ENCODE assay signal across 10 cellular contexts in the genomic region with DNA sequence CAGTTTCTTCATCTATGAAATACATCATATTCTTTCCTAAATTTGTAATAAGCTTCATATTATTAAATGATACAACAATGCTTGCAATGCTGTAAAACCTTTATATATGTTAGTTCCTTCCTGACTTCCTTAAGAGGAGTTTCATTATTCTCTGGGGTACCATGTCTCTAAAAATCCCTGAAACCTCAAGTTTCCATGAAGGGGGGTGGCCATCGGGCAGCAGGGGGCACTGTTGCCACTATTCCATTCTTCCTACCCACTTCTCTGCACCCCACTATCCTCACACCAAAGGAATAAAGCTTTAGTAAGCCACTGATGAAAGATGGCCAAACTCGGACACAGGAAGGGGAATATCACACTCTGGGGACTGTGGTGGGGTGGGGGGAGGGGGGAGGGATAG. TPM values are rescaled to one million over a fixed set of nuclear protein-coding genes. Genes with fewer than 3 reads are reported as not detected.
DNase-seq lines count a peak whose midpoint lies in the region; ATAC-seq and TF ChIP-seq lines count a peak whose summit lies in the region.
"Had no signal": no experiment of that assay in that cellular context is flagged by ENCODE, and none has a peak within 500 bp of the region (broad histone marks: within the 10 kb centered on the region; RNA-seq: fewer than 3 reads in every experiment).

No MANE protein-coding gene starts in this region.

- intact Hi-C loops in PC-3 (cut with micrococcal nuclease), result no loop called here

- H3K27ac ChIP-seq in PC-3 (ENCODE audit: low read length), result no peak overlapping the region
- H3K27ac ChIP-seq: coronary artery, pancreas had no signal

- no peaks in the 10 kb centered on the region for H3K36me3 Mint-ChIP-seq in activated T-cell treated with anti-CD3 and anti-CD28 coated beads, Interleukin-2, amount 50 U/mL, for 24 hours (ENCODE audit: low read depth)

- no peak overlapping the region for H3K9ac ChIP-seq in PC-3 (ENCODE audit: low read length)

- H3K4me1 Mint-ChIP-seq in activated T-cell treated with anti-CD3 and anti-CD28 coated beads, Interleukin-2, amount 50 U/mL, for 24 hours (ENCODE audit: low read depth), result no peaks in the 10 kb centered on the region

- no peaks in the 10 kb centered on the region for H3F3A ChIP-seq in PC-3 (ENCODE audit: low read length, unreplicated experiment)

- no peak overlapping the region for H3K4me3 Mint-ChIP-seq in activated T-cell treated with anti-CD3 and anti-CD28 coated beads, Interleukin-2, amount 50 U/mL, for 24 hours

- H3K9me3 Mint-ChIP-seq in activated T-cell treated with anti-CD3 and anti-CD28 coated beads, Interleukin-2, amount 50 U/mL, for 24 hours, result no peaks in the 10 kb centered on the region

- H3K79me2 ChIP-seq in PC-3 (ENCODE audit: low read length), result no peaks in the 10 kb centered on the region

- TF ChIP-seq CTCF in AG10803 (conservative IDR thresholded peaks at IDR 0.05; ENCODE audit: low read length) (peak; percentile 26; the same call in 1 of the 2 replicates), GM12875 (IDR thresholded peaks at IDR 0.05; ENCODE audit: borderline replicate concordance, insufficient read depth, low read depth, low read length) (peak; percentile 49; the same call in 1 of the 2 replicates), PC-3 (conservative IDR thresholded peaks at IDR 0.05; ENCODE audit: low read depth, low read length) (peak; percentile 55), fibroblast of mammary gland (conservative IDR thresholded peaks at IDR 0.05; ENCODE audit: control insufficient read depth, insufficient read depth, low read depth, low read length) (peak; percentile 45)

- no TSS peak for BruUV-seq in PC-3 (replicated peaks; lab: Mats Ljungman, UMichigan)

- H3K9me2 ChIP-seq in PC-3 (replicated peaks; ENCODE audit: low read length), result no peaks in the 10 kb centered on the region

- H3K9me3 ChIP-seq in PC-3 (ENCODE audit: low read length), result no peaks in the 10 kb centered on the region
- H3K9me3 ChIP-seq: pancreas had no signal

- H3K4me2 ChIP-seq in PC-3 (ENCODE audit: low read length), result no peak overlapping the region

- no peaks in the 10 kb centered on the region for H3K36me3 ChIP-seq in PC-3 (ENCODE audit: low read depth, low read length)
- H3K36me3 ChIP-seq: pancreas had no signal

- H3K27me3 Mint-ChIP-seq in activated T-cell treated with anti-CD3 and anti-CD28 coated beads, Interleukin-2, amount 50 U/mL, for 24 hours, result peaks cover 4% of the 10 kb centered on the region

- no peaks in the 10 kb centered on the region for H3K27me3 ChIP-seq in PC-3 (ENCODE audit: low read length)
- H3K27me3 ChIP-seq: pancreas had no signal

- POLR2A ChIA-PET in PC-3 (lab: Charles Lee; ENCODE audit: unreplicated experiment), result no interaction called here

- H2AFZ ChIP-seq in PC-3 (ENCODE audit: low read length), result no peak overlapping the region

- H4K20me1 ChIP-seq in PC-3 (ENCODE audit: low read length), result no peaks in the 10 kb centered on the region

- no peak overlapping the region for H3K27ac Mint-ChIP-seq in activated T-cell treated with anti-CD3 and anti-CD28 coated beads, Interleukin-2, amount 50 U/mL, for 24 hours

- CTCF ChIA-PET in PC-3 (lab: Charles Lee), result no interaction called here

- no peak overlapping the region for H3K4me3 ChIP-seq in AG10803 (ENCODE audit: low read length)
- H3K4me3 ChIP-seq in GM12875 (ENCODE audit: low read depth, low read length), result no peak overlapping the region
- no peak overlapping the region for H3K4me3 ChIP-seq in PC-3 (ENCODE audit: low read length)
- H3K4me3 ChIP-seq in fibroblast of mammary gland (ENCODE audit: control insufficient read depth, low read depth, low read length), result no peak overlapping the region
- H3K4me3 ChIP-seq: coronary artery, pancreas had no signal

- ATAC-seq in PC-3, result no peak
- ATAC-seq in GM21423 (IDR thresholded peaks at IDR 0.05; ENCODE audit: unreplicated experiment), result no peak
- no peak for ATAC-seq in HG03439 (IDR thresholded peaks at IDR 0.05; ENCODE audit: unreplicated experiment)
- no peak for ATAC-seq in GM19035 (IDR thresholded peaks at IDR 0.05; ENCODE audit: unreplicated experiment)
- ATAC-seq: pancreas had no signal

- peaks cover 10% of the 10 kb centered on the region; the same call in 1 of the 2 replicates for H3K4me1 ChIP-seq in PC-3 (ENCODE audit: insufficient read depth, low read length)
- H3K4me1 ChIP-seq: pancreas had no signal

- DNase-seq in AG10803 (ENCODE audit: low read depth) (no peak), PC-3 (no peak), fibroblast of mammary gland (ENCODE audit: low read depth) (no peak)
- no peak for DNase-seq in activated T-cell treated with anti-CD3 and anti-CD28 coated beads, Interleukin-2, amount 50 U/mL, for 24 hours
- DNase-seq: pancreas had no signal

RNA-seq across cellular contexts. Expression of gene DMRTB1, which starts 9.0 kb away (rescaled TPM):
- not detected in 2 replicates for total RNA-seq in PC-3 (2014; rRNA removed)
- total RNA-seq: pancreas had no signal
